In the genomic region with DNA sequence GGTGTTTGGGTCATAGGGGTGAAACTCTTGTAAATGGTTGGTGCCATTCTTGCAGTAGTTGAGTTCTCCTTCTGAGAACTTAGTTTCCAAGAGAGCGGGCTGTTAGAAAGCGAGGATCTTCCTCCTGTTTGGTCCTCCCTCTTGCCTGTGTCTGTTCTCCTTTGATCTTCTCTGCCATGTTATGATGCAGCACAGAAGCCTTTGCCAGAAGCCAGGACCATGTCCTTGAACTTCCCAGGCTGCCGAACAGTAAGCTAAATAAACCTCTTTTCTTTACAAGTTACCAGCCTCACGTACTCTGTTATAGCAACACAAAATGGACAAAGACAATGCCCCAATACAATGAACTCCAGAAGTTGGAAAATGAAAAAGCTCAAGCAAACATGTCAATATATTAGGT, we compare ENCODE assay signal across 12 cellular contexts. TPM values are rescaled to one million over a fixed set of nuclear protein-coding genes. Genes with fewer than 3 reads are reported as not detected.
"Had no signal": no experiment of that assay in that cellular context is flagged by ENCODE, and none has a peak within 500 bp of the region (broad histone marks: within the 10 kb centered on the region; RNA-seq: fewer than 3 reads in every experiment).

No MANE protein-coding gene starts in this region.

RNA-seq across cellular contexts. Expression of gene CA4, which starts 40.3 kb away (rescaled TPM):
- total RNA-seq: activated naive CD4-positive, alpha-beta T cell treated with anti-CD3 and anti-CD28 coated beads for 36 hours; activated naive CD4-positive, alpha-beta T cell treated with anti-CD3 and anti-CD28 coated beads, Interleukin-2, amount 50 U/mL, for 72 hours; activated naive CD8-positive, alpha-beta T cell treated with anti-CD3 and anti-CD28 coated beads for 36 hours; activated naive CD8-positive, alpha-beta T cell treated with anti-CD3 and anti-CD28 coated beads, Interleukin-2, amount 10 ng/mL, durations not matched to agents 7 days and 5 days; activated T-cell treated with anti-CD3 and anti-CD28 coated beads, Interleukin-2, amount 50 U/mL, for 4 hours; activated T-cell treated with anti-CD3 and anti-CD28 coated beads, Interleukin-2, amount 50 U/mL, for 72 hours; activated T-helper 1 cell treated with anti-CD3 and anti-CD28 coated beads, Interleukin-12 subunit alpha, Interleukin-12 subunit beta, Interleukin-2, Interleukin-4 antibody, amounts not matched to agents 30 ng/mL and 10 ng/mL and 1 ng/mL, durations not matched to agents 14 hours and 24 hours and 36 hours; activated T-helper 17 cell treated with anti-CD3 and anti-CD28 coated beads, Interleukin-2, amount 50 U/mL, for 72 hours; activated T-helper 2 cell treated with anti-CD3 and anti-CD28 coated beads, Interferon-gamma antibody, Interleukin-2, Interleukin-4, amounts not matched to agents 10 μg/mL and 5 μg/mL and 100 μg/mL, durations not matched to agents 14 hours and 24 hours and 36 hours; astrocyte; bronchial epithelial cell; chondrocyte had no signal
